Comparison of ENCODE assay signal across 9 cellular contexts in genomic region chr2:238286095-238286494, GRCh38. TPM values are rescaled to one million over a fixed set of nuclear protein-coding genes. Genes with fewer than 3 reads are reported as not detected.
A peak's percentile ranks its signal among the peaks of the same experiment; 100 is the strongest.
DNase-seq lines count a peak whose midpoint lies in the region; ATAC-seq, FAIRE-seq and TF ChIP-seq lines count a peak whose summit lies in the region.
"Had no signal": no experiment of that assay in that cellular context is flagged by ENCODE, and none has a peak within 500 bp of the region (broad histone marks: within the 10 kb centered on the region; RNA-seq: fewer than 3 reads in every experiment).

No MANE protein-coding gene starts in this region.

- WGBS in liver: 31% methylated on average over 7 of the region's 7 CpGs
- WGBS in smooth muscle cell (ENCODE audit: low lambda C conversion rate): 79% methylated on average over 7 of the region's 7 CpGs

- peak overlapping the region; percentile 21 for H2AFZ ChIP-seq in astrocyte (ENCODE audit: low read depth, low read length)
- H2AFZ ChIP-seq in smooth muscle cell (ENCODE audit: low read depth): no peak overlapping the region

- ATAC-seq in GM21360 (IDR thresholded peaks at IDR 0.05; ENCODE audit: unreplicated experiment) (no peak), HG02870 (IDR thresholded peaks at IDR 0.05; ENCODE audit: unreplicated experiment) (no peak)

- no peak for FAIRE-seq in astrocyte (lab: Jason Lieb, UNC)

- H3K36me3 Mint-ChIP-seq in astrocyte (ENCODE audit: low read depth, unreplicated experiment): no peaks in the 10 kb centered on the region

- H3K36me3 ChIP-seq in astrocyte (ENCODE audit: insufficient read depth, low read length): no peaks in the 10 kb centered on the region
- H3K36me3 ChIP-seq in liver (ENCODE audit: control insufficient read depth in 4 of 4, insufficient read depth in 3 of 4, low read depth in 1 of 4, low read length in 3 of 4): no peaks in the 10 kb centered on the region
- no peaks in the 10 kb centered on the region for H3K36me3 ChIP-seq in smooth muscle cell (ENCODE audit: low read depth)

- H3F3A ChIP-seq in smooth muscle cell (ENCODE audit: low read depth): peaks cover 9% of the 10 kb centered on the region

- H3K4me2 ChIP-seq in astrocyte (ENCODE audit: low read length): peak overlapping the region; percentile 91
- peak overlapping the region; percentile 92 for H3K4me2 ChIP-seq in smooth muscle cell

- TF ChIP-seq CTCF in HFF-Myc (IDR thresholded peaks at IDR 0.05; ENCODE audit: low read depth, low read length, missing control alignments) (no peak), astrocyte (IDR thresholded peaks at IDR 0.05; ENCODE audit: insufficient read depth, low read depth, low read length) (no peak), liver (IDR thresholded peaks at IDR 0.05; ENCODE audit: low read depth, low read length, missing input control) (no peak), smooth muscle cell (IDR thresholded peaks at IDR 0.05; ENCODE audit: borderline replicate concordance, insufficient read depth, poor library complexity, severe bottlenecking) (no peak)

- no peaks in the 10 kb centered on the region for H3K9me3 Mint-ChIP-seq in astrocyte (ENCODE audit: unreplicated experiment)
- H3K9me3 Mint-ChIP-seq: activated CD4-positive, alpha-beta T cell treated with anti-CD3 and anti-CD28 coated beads, Interleukin-2, amount 10 ng/mL, durations not matched to agents 7 days and 5 days had no signal

- TF ChIP-seq RAD21 in liver (IDR thresholded peaks at IDR 0.05): no peak

- peaks cover 26% of the 10 kb centered on the region for H3K4me1 Mint-ChIP-seq in astrocyte (ENCODE audit: low read depth, unreplicated experiment)

- H3K4me1 ChIP-seq in astrocyte (ENCODE audit: insufficient read depth, low read length): peaks cover 40% of the 10 kb centered on the region
- H3K4me1 ChIP-seq in liver (ENCODE audit: control insufficient read depth in 4 of 4, insufficient read depth in 4 of 4, low read length in 3 of 4): peaks cover 19 to 52% (median 33%) of the 10 kb centered on the region in 4 donors
- peaks cover 24% of the 10 kb centered on the region for H3K4me1 ChIP-seq in smooth muscle cell (ENCODE audit: low read depth)

- peak overlapping the region; percentile 94 for H3K9ac ChIP-seq in astrocyte (ENCODE audit: low read length)
- H3K9ac ChIP-seq in liver (ENCODE audit: low read depth in 1 of 2, low read length in 2 of 2): peak overlapping the region; percentile 46 to 92
- peak overlapping the region; percentile 99 for H3K9ac ChIP-seq in smooth muscle cell (ENCODE audit: low read depth)

- H3K79me2 ChIP-seq in astrocyte (ENCODE audit: insufficient read depth, low read length): peaks cover 47% of the 10 kb centered on the region
- peaks cover 32% of the 10 kb centered on the region for H3K79me2 ChIP-seq in smooth muscle cell (ENCODE audit: low read depth)

- peak overlapping the region; percentile 40 for H3K4me3 Mint-ChIP-seq in astrocyte (ENCODE audit: unreplicated experiment)

- DNase-seq in HFF-Myc (ENCODE audit: extremely low read depth, low read depth) (no peak), astrocyte (ENCODE audit: low read depth) (no peak), smooth muscle cell (lab: John Stamatoyannopoulos, UW; ENCODE audit: unreplicated experiment) (no peak), SHP77 treated with DMSO at 0.1 percent for 48 hours (lab: John Stamatoyannopoulos, UW) (no peak), activated gamma-delta T cell treated with Interleukin-2 at 50 U/mL for 16 hours (no peak)
- DNase-seq: activated CD4-positive, alpha-beta T cell treated with anti-CD3 and anti-CD28 coated beads, Interleukin-2, amount 10 ng/mL, durations not matched to agents 7 days and 5 days had no signal

- H3K27ac Mint-ChIP-seq in astrocyte (ENCODE audit: unreplicated experiment): peak overlapping the region; percentile 94
- H3K27ac Mint-ChIP-seq: activated CD4-positive, alpha-beta T cell treated with anti-CD3 and anti-CD28 coated beads, Interleukin-2, amount 10 ng/mL, durations not matched to agents 7 days and 5 days had no signal

- peaks cover 19% of the 10 kb centered on the region for H4K20me1 ChIP-seq in astrocyte (ENCODE audit: insufficient read depth, low read length)
- H4K20me1 ChIP-seq in smooth muscle cell (ENCODE audit: low read depth): peaks cover 39% of the 10 kb centered on the region

- peaks cover 8% of the 10 kb centered on the region for H3K27me3 Mint-ChIP-seq in astrocyte (ENCODE audit: low read depth, unreplicated experiment)
- H3K27me3 Mint-ChIP-seq: activated CD4-positive, alpha-beta T cell treated with anti-CD3 and anti-CD28 coated beads, Interleukin-2, amount 10 ng/mL, durations not matched to agents 7 days and 5 days had no signal

- H3K27ac ChIP-seq in astrocyte (ENCODE audit: low read depth, low read length): peak overlapping the region; percentile 92
- H3K27ac ChIP-seq in liver (ENCODE audit: low read depth in 1 of 2, low read length in 2 of 2): peak overlapping the region; percentile 92 to 99
- H3K27ac ChIP-seq in smooth muscle cell (ENCODE audit: low read depth): peak overlapping the region; percentile 96

- H3K9me3 ChIP-seq in astrocyte (ENCODE audit: insufficient read depth, low read depth, low read length): no peaks in the 10 kb centered on the region
- no peaks in the 10 kb centered on the region for H3K9me3 ChIP-seq in liver (ENCODE audit: control insufficient read depth in 4 of 4, low read length in 3 of 4)
- no peaks in the 10 kb centered on the region for H3K9me3 ChIP-seq in smooth muscle cell (replicated peaks; ENCODE audit: low read depth)

- H3K27me3 ChIP-seq in astrocyte (ENCODE audit: insufficient read depth, low read length) (no peaks in the 10 kb centered on the region), liver (ENCODE audit: control insufficient read depth in 4 of 4, insufficient read depth in 4 of 4, low read length in 3 of 4) (no peaks in the 10 kb centered on the region), smooth muscle cell (ENCODE audit: low read depth) (no peaks in the 10 kb centered on the region)

- H3K4me3 ChIP-seq in HFF-Myc (replicated peaks; ENCODE audit: low read depth, low read length): peak overlapping the region; percentile 95
- peak overlapping the region; percentile 38 for H3K4me3 ChIP-seq in astrocyte (ENCODE audit: insufficient read depth, low read depth, low read length)
- peak overlapping the region in 1 of 3 donors; percentile 18 for H3K4me3 ChIP-seq in liver (ENCODE audit: low read depth in 1 of 3, low read length in 3 of 3)
- H3K4me3 ChIP-seq in smooth muscle cell: peak overlapping the region; percentile 3

TF ChIP-seq in liver, 16 proteins besides CTCF, POLR2A, EP300 and RAD21:
- no peak for TF ChIP-seq RXRA (IDR thresholded peaks at IDR 0.05)

RNA-seq across cellular contexts. Expression of gene PER2, which starts 2.3 kb away (rescaled TPM):
- 2.0 and 3.5 TPM in 2 replicates for total RNA-seq in astrocyte
- 10 to 100 TPM in 1 of 2 donors, 1 to 10 TPM in 1; 4.0 to 12.5 TPM for total RNA-seq in liver
- polyA plus RNA-seq in liver: 1 to 10 TPM; 1.1 to 4.2 TPM
- 5.0 and 9.7 TPM in 2 replicates for total RNA-seq in smooth muscle cell
- 3.5 and 7.9 TPM in 2 replicates for polyA plus RNA-seq in smooth muscle cell

RNA-seq across cellular contexts. Expression of gene TRAF3IP1, which starts 34.2 kb away (rescaled TPM):
- 17.8 and 19.6 TPM in 2 replicates for total RNA-seq in astrocyte
- total RNA-seq in liver: 1 to 10 TPM; 4.7 to 9.1 TPM
- polyA plus RNA-seq in liver: 1 to 10 TPM; 4.0 to 4.4 TPM
- 4.4 and 5.3 TPM in 2 replicates for total RNA-seq in smooth muscle cell
- 7.5 and 10.2 TPM in 2 replicates for polyA plus RNA-seq in smooth muscle cell

RNA-seq across cellular contexts. Expression of gene HES6, which starts 46.3 kb away (rescaled TPM):
- 1.3 and 3.0 TPM in 2 replicates for total RNA-seq in astrocyte
- total RNA-seq in liver: 10 to 100 TPM in 1 of 2 donors, 1 to 10 TPM in 1; 2.8 to 13.2 TPM
- 1 to 10 TPM; 1.7 to 2.5 TPM for polyA plus RNA-seq in liver
- total RNA-seq in smooth muscle cell: 0.81 TPM in 1 of 2 replicates, not detected in the other
- 2.7 and 6.4 TPM in 2 replicates for polyA plus RNA-seq in smooth muscle cell
